Comparison of ENCODE assay signal across 1 cellular context in genomic region chr13:97810152-97810551, GRCh38.
TF ChIP-seq lines count a peak whose summit lies in the region.

No MANE protein-coding gene starts in this region.

TF ChIP-seq in GM23338, 12 proteins besides CTCF, POLR2A, EP300 and RAD21 (continued from another document):
- no peak for TF ChIP-seq ZNF462 (CRISPR knock-in tag; IDR thresholded peaks at IDR 0.05)
- no peak for TF ChIP-seq EZH2 (IDR thresholded peaks at IDR 0.05; ENCODE audit: low read depth, unreplicated experiment)
- no peak for TF ChIP-seq ZNF114 (CRISPR knock-in tag; IDR thresholded peaks at IDR 0.05)
- no peak for TF ChIP-seq CREB1 (CRISPR knock-in tag; IDR thresholded peaks at IDR 0.05; ENCODE audit: low read depth)
